In genomic region chr2:27051902-27052645, GRCh38 we compare ENCODE assay signal across 8 cellular contexts. TPM values are rescaled to one million over a fixed set of nuclear protein-coding genes. Genes with fewer than 3 reads are reported as not detected.
DNase-seq lines count a peak whose midpoint lies in the region; ATAC-seq and TF ChIP-seq lines count a peak whose summit lies in the region.

No MANE protein-coding gene starts in this region.

- peak overlapping the region; percentile 71 for H2AFZ ChIP-seq in SK-N-SH (ENCODE audit: low read depth)

- peak overlapping the region; percentile 86 to 89 for H3K4me3 ChIP-seq in SK-N-SH (ENCODE audit: low read depth in 2 of 2, low read length in 1 of 2)
- H3K4me3 ChIP-seq in effector memory CD4-positive, alpha-beta T cell (ENCODE audit: insufficient read depth, low read depth, low read length, poor library complexity, severe bottlenecking) = peak overlapping the region; percentile 74
- H3K4me3 ChIP-seq in mononuclear cell (ENCODE audit: low read length) = peak overlapping the region; percentile 78
- H3K4me3 ChIP-seq in uterus = peak overlapping the region; percentile 75 to 96

- 12% methylated on average over 17 of the region's 24 CpGs for WGBS in SK-N-SH (ENCODE audit: low lambda C conversion rate)

- peak overlapping the region; percentile 81 for H3K27ac Mint-ChIP-seq in activated CD4-positive, alpha-beta T cell treated with anti-CD3 and anti-CD28 coated beads, Interleukin-2, amount 10 ng/mL, durations not matched to agents 24 days and 14 days

- H3K27ac ChIP-seq in SK-N-SH (ENCODE audit: low read depth in 2 of 2, low read length in 1 of 2) = peak overlapping the region in 1 of 2 experiments; percentile 98; a peak in 3 of 4 replicates
- peak overlapping the region; percentile 83 for H3K27ac ChIP-seq in effector memory CD4-positive, alpha-beta T cell (ENCODE audit: insufficient read depth, low read length, poor library complexity, severe bottlenecking)
- H3K27ac ChIP-seq in uterus = peak overlapping the region; percentile 94 to 100
- H3K27ac ChIP-seq in foreskin keratinocyte = no peak overlapping the region

- no peak for TF ChIP-seq POLR2A in uterus (IDR thresholded peaks at IDR 0.05)

- peak overlapping the region; percentile 90 for H3K4me3 Mint-ChIP-seq in activated CD4-positive, alpha-beta T cell treated with anti-CD3 and anti-CD28 coated beads, Interleukin-2, amount 10 ng/mL, durations not matched to agents 24 days and 14 days

- CTCF ChIA-PET in SK-N-SH (lab: Yijun Ruan, JAX) = interaction anchor here (0.7 to 13.5 kb wide), 11 partner anchors 8 to 251 kb away, joined by 3 to 216 read pairs (median 6); partner anchors contain the start of genes EMILIN1, KHK and OST4

- H3K9me3 ChIP-seq in SK-N-SH = no peaks in the 10 kb centered on the region
- H3K9me3 ChIP-seq in effector memory CD4-positive, alpha-beta T cell (ENCODE audit: control insufficient read depth, low read length) = no peaks in the 10 kb centered on the region
- H3K9me3 ChIP-seq in mononuclear cell (ENCODE audit: low read depth, low read length) = no peaks in the 10 kb centered on the region
- no peaks in the 10 kb centered on the region for H3K9me3 ChIP-seq in uterus

- no peaks in the 10 kb centered on the region for H3K27me3 ChIP-seq in SK-N-SH (ENCODE audit: insufficient read depth)
- H3K27me3 ChIP-seq in effector memory CD4-positive, alpha-beta T cell (replicated peaks; ENCODE audit: control insufficient read depth, insufficient read depth, low read length, poor library complexity, severe bottlenecking) = no peaks in the 10 kb centered on the region
- no peaks in the 10 kb centered on the region for H3K27me3 ChIP-seq in mononuclear cell (ENCODE audit: insufficient read depth, low read length)
- no peaks in the 10 kb centered on the region for H3K27me3 ChIP-seq in uterus
- no peaks in the 10 kb centered on the region for H3K27me3 ChIP-seq in foreskin keratinocyte

- H3K9me3 Mint-ChIP-seq in activated CD4-positive, alpha-beta T cell treated with anti-CD3 and anti-CD28 coated beads, Interleukin-2, amount 10 ng/mL, durations not matched to agents 24 days and 14 days = peaks cover 3% of the 10 kb centered on the region

- POLR2A ChIA-PET in SK-N-SH (lab: Yijun Ruan, JAX) = interaction anchor here (0.6 to 4.8 kb wide), 14 partner anchors 8 to 90 kb away, joined by 3 to 80 read pairs (median 12); partner anchors contain the start of genes EMILIN1, KHK, OST4 and TMEM214

- H3K27me3 Mint-ChIP-seq in activated CD4-positive, alpha-beta T cell treated with anti-CD3 and anti-CD28 coated beads, Interleukin-2, amount 10 ng/mL, durations not matched to agents 24 days and 14 days = peaks cover 5% of the 10 kb centered on the region

- TF ChIP-seq EP300 in SK-N-SH (IDR thresholded peaks at IDR 0.05; ENCODE audit: borderline replicate concordance in 1 of 2, low read depth in 1 of 2, low read length in 1 of 2) = no peak

- TF ChIP-seq CTCF in SK-N-SH (IDR thresholded peaks at IDR 0.05) = no peak
- TF ChIP-seq CTCF in uterus (IDR thresholded peaks at IDR 0.05) = no peak
- TF ChIP-seq CTCF in foreskin keratinocyte (conservative IDR thresholded peaks at IDR 0.05) = no peak

- DNase-seq in activated CD4-positive, alpha-beta T cell treated with anti-CD3 and anti-CD28 coated beads, Interleukin-2, amount 10 ng/mL, durations not matched to agents 24 days and 14 days = no peak
- no peak for DNase-seq in activated CD4-positive, alpha-beta T cell treated with anti-CD3 and anti-CD28 coated beads for 1 hour
- DNase-seq in SK-N-SH (peak; percentile 67), uterus (peak in 1 of 2 donors; percentile 60), foreskin keratinocyte (no peak), inferior parietal cortex (ENCODE audit: extremely low spot score) (no peak)
- DNase-seq in effector memory CD4-positive, alpha-beta T cell = no peak

- peaks cover 24% of the 10 kb centered on the region for H3K36me3 Mint-ChIP-seq in activated CD4-positive, alpha-beta T cell treated with anti-CD3 and anti-CD28 coated beads, Interleukin-2, amount 10 ng/mL, durations not matched to agents 24 days and 14 days (ENCODE audit: low read depth)

- TF ChIP-seq RAD21 in SK-N-SH (IDR thresholded peaks at IDR 0.05; ENCODE audit: low read length) = no peak

- H3K36me3 ChIP-seq in SK-N-SH (replicated peaks in 1 of 2; ENCODE audit: control insufficient read depth in 1 of 2, insufficient read depth in 2 of 2, low read length in 1 of 2) = peaks cover 13 to 37% of the 10 kb centered on the region in 2 experiments
- H3K36me3 ChIP-seq in effector memory CD4-positive, alpha-beta T cell (ENCODE audit: control insufficient read depth, insufficient read depth, low read length) = no peaks in the 10 kb centered on the region
- no peaks in the 10 kb centered on the region for H3K36me3 ChIP-seq in uterus

- ATAC-seq in foreskin keratinocyte = no peak

- H3K79me2 ChIP-seq in SK-N-SH (ENCODE audit: insufficient read depth) = no peaks in the 10 kb centered on the region

- peak overlapping the region; percentile 98 for H3K4me2 ChIP-seq in SK-N-SH

- H3K9me2 ChIP-seq in SK-N-SH = no peaks in the 10 kb centered on the region

- H3F3A ChIP-seq in SK-N-SH (replicated peaks; ENCODE audit: insufficient read depth) = peaks cover 32% of the 10 kb centered on the region

- peaks cover 22% of the 10 kb centered on the region for H3K4me1 Mint-ChIP-seq in activated CD4-positive, alpha-beta T cell treated with anti-CD3 and anti-CD28 coated beads, Interleukin-2, amount 10 ng/mL, durations not matched to agents 24 days and 14 days

- peaks cover 10 to 15% of the 10 kb centered on the region in 2 experiments; a peak in 2 of 4 replicates for H3K4me1 ChIP-seq in SK-N-SH (ENCODE audit: control insufficient read depth in 1 of 2, insufficient read depth in 2 of 2, low read depth in 1 of 2, low read length in 1 of 2)
- H3K4me1 ChIP-seq in effector memory CD4-positive, alpha-beta T cell (ENCODE audit: control insufficient read depth, insufficient read depth, low read length, poor library complexity, severe bottlenecking) = peaks cover 5% of the 10 kb centered on the region
- H3K4me1 ChIP-seq in mononuclear cell (ENCODE audit: insufficient read depth, low read length) = peaks cover 21% of the 10 kb centered on the region
- peaks cover 0 to 3% of the 10 kb centered on the region in 2 donors for H3K4me1 ChIP-seq in uterus
- H3K4me1 ChIP-seq in foreskin keratinocyte = no peaks in the 10 kb centered on the region

- no peaks in the 10 kb centered on the region for H4K20me1 ChIP-seq in SK-N-SH (ENCODE audit: insufficient read depth)

- intact Hi-C loops in activated CD4-positive, alpha-beta T cell treated with anti-CD3 and anti-CD28 coated beads, Interleukin-2, amount 10 ng/mL, durations not matched to agents 24 days and 14 days (cut with micrococcal nuclease) = loop anchor here (5.0 kb wide), 1 partner anchor 70 kb away; the partner anchor contains the start of gene ABHD1
- intact Hi-C loops in uterus (cut with DNase I; ENCODE audit: low total_unique reads) = loop anchor here (2.0 kb wide), 1 partner anchor 27 kb away; the partner anchor contains the start of gene EMILIN1

- peak overlapping the region; percentile 76 for H3K9ac ChIP-seq in SK-N-SH

TF ChIP-seq in SK-N-SH, 30 proteins besides CTCF, POLR2A, EP300 and RAD21 (continues in another document):
- TF ChIP-seq EZH2phosphoT487 (IDR thresholded peaks at IDR 0.05; ENCODE audit: borderline replicate concordance, low read depth) = no peak
- TF ChIP-seq ELF1 (IDR thresholded peaks at IDR 0.05) = no peak

RNA-seq across cellular contexts. Expression of gene AGBL5, which starts 0.6 kb away (rescaled TPM):
- 13.9 and 14.1 TPM in 2 replicates for total RNA-seq in activated CD4-positive, alpha-beta T cell treated with anti-CD3 and anti-CD28 coated beads, Interleukin-2, amount 10 ng/mL, durations not matched to agents 24 days and 14 days
- polyA plus RNA-seq in SK-N-SH (2012; rRNA removed) = 45.5 and 47.8 TPM in 2 replicates
- 32.0 and 43.2 TPM in 2 replicates for polyA plus RNA-seq in SK-N-SH (2012; cell fraction: cytosol; rRNA removed)
- polyA plus RNA-seq in SK-N-SH (2012; cell fraction: nucleus; rRNA removed) = 33.7 and 37.7 TPM in 2 replicates
- total RNA-seq in mononuclear cell = 8.9 TPM
- 10 to 100 TPM in 2 of 4 donors, 1 to 10 TPM in 1, under 1 TPM in 1; 0.77 to 26.2 (median 10.8) TPM for total RNA-seq in uterus
- 25.5 and 28.0 TPM in 2 replicates for total RNA-seq in foreskin keratinocyte
- 20.9 and 21.9 TPM in 2 replicates for polyA plus RNA-seq in foreskin keratinocyte

RNA-seq across cellular contexts. Expression of gene TMEM214, which starts 19.3 kb away (rescaled TPM):
- total RNA-seq in activated CD4-positive, alpha-beta T cell treated with anti-CD3 and anti-CD28 coated beads, Interleukin-2, amount 10 ng/mL, durations not matched to agents 24 days and 14 days = 93.4 and 98.6 TPM in 2 replicates
- polyA plus RNA-seq in SK-N-SH (2012; rRNA removed) = 69.4 and 80.2 TPM in 2 replicates
- 25.4 and 37.4 TPM in 2 replicates for polyA plus RNA-seq in SK-N-SH (2012; cell fraction: cytosol; rRNA removed)
- 176 and 217 TPM in 2 replicates for polyA plus RNA-seq in SK-N-SH (2012; cell fraction: nucleus; rRNA removed)
- 10.7 TPM for total RNA-seq in mononuclear cell
- 10 to 100 TPM; 16.1 to 96.2 (median 66.5) TPM for total RNA-seq in uterus
- 40.0 and 47.7 TPM in 2 replicates for total RNA-seq in foreskin keratinocyte
- polyA plus RNA-seq in foreskin keratinocyte = 49.2 and 53.8 TPM in 2 replicates

RNA-seq across cellular contexts. Expression of gene OST4, which starts 19.4 kb away (rescaled TPM):
- 314 and 326 TPM in 2 replicates for total RNA-seq in activated CD4-positive, alpha-beta T cell treated with anti-CD3 and anti-CD28 coated beads, Interleukin-2, amount 10 ng/mL, durations not matched to agents 24 days and 14 days
- polyA plus RNA-seq in SK-N-SH (2012; rRNA removed) (876 and 1,851 TPM in 2 replicates), foreskin keratinocyte (686 and 711 TPM in 2 replicates)
- polyA plus RNA-seq in SK-N-SH (2012; cell fraction: cytosol; rRNA removed) = 1,232 and 1,463 TPM in 2 replicates
- polyA plus RNA-seq in SK-N-SH (2012; cell fraction: nucleus; rRNA removed) = 356 and 431 TPM in 2 replicates
- total RNA-seq in mononuclear cell (222 TPM), uterus (100 to 1,000 TPM in 3 of 4 donors, 10 to 100 TPM in 1; 76.3 to 387 (median 237) TPM), foreskin keratinocyte (368 and 406 TPM in 2 replicates)

RNA-seq across cellular contexts. Expression of gene EMILIN1, which starts 26.3 kb away (rescaled TPM):
- 1.1 and 1.4 TPM in 2 replicates for total RNA-seq in activated CD4-positive, alpha-beta T cell treated with anti-CD3 and anti-CD28 coated beads, Interleukin-2, amount 10 ng/mL, durations not matched to agents 24 days and 14 days
- polyA plus RNA-seq in SK-N-SH (2012; rRNA removed) = 184 and 286 TPM in 2 replicates
- polyA plus RNA-seq in SK-N-SH (2012; cell fraction: cytosol; rRNA removed) = 96.2 and 169 TPM in 2 replicates
- polyA plus RNA-seq in SK-N-SH (2012; cell fraction: nucleus; rRNA removed) = 206 and 267 TPM in 2 replicates
- 0.63 TPM for total RNA-seq in mononuclear cell
- 100 to 1,000 TPM; 107 to 377 (median 224) TPM for total RNA-seq in uterus
- 0.37 and 0.39 TPM in 2 replicates for total RNA-seq in foreskin keratinocyte
- 0.25 and 0.37 TPM in 2 replicates for polyA plus RNA-seq in foreskin keratinocyte

RNA-seq across cellular contexts. Expression of gene KHK, which starts 34.5 kb away (rescaled TPM):
- 13.4 and 13.9 TPM in 2 replicates for total RNA-seq in activated CD4-positive, alpha-beta T cell treated with anti-CD3 and anti-CD28 coated beads, Interleukin-2, amount 10 ng/mL, durations not matched to agents 24 days and 14 days
- polyA plus RNA-seq in SK-N-SH (2012; rRNA removed) = 6.5 and 10.3 TPM in 2 replicates
- polyA plus RNA-seq in SK-N-SH (2012; cell fraction: cytosol; rRNA removed) = 5.2 and 7.6 TPM in 2 replicates
- 12.4 and 21.0 TPM in 2 replicates for polyA plus RNA-seq in SK-N-SH (2012; cell fraction: nucleus; rRNA removed)
- 0.52 TPM for total RNA-seq in mononuclear cell
- total RNA-seq in uterus = 10 to 100 TPM in 1 of 4 donors, 1 to 10 TPM in 3; 1.0 to 21.6 (median 5.4) TPM
- 2.4 and 2.6 TPM in 2 replicates for total RNA-seq in foreskin keratinocyte
- 4.1 and 5.0 TPM in 2 replicates for polyA plus RNA-seq in foreskin keratinocyte
